ENCODE assay signal across 13 cellular contexts in the genomic region with DNA sequence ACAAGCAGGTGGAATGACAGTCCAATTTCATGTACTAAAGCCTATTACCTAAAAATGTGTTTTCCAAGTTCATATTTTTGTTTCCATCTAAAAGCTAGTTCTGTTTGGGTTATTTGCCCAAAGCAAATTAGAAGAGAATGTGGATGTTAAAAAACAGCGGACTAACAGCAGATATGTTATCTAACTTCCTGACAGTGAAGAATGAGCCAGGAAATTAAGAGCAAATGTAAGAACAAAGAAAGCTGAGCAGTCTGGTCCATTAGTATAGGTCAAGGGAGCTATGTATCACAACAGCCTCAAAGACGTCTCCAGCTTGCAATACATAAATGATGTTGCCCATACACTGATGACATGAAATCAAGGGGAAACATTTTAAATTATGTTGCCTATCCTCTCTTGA.
DNase-seq lines count a peak whose midpoint lies in the region; ATAC-seq and TF ChIP-seq lines count a peak whose summit lies in the region.
"Had no signal": no experiment of that assay in that cellular context is flagged by ENCODE, and none has a peak within 500 bp of the region (broad histone marks: within the 10 kb centered on the region; RNA-seq: fewer than 3 reads in every experiment).

No MANE protein-coding gene starts in this region.

- no peaks in the 10 kb centered on the region for H3K79me2 ChIP-seq in SK-N-SH (ENCODE audit: insufficient read depth)

- H3K27ac Mint-ChIP-seq in nephron (peak overlapping the region; percentile 51 to 86 (median 75)), immature natural killer cell (no peak overlapping the region)
- H3K27ac Mint-ChIP-seq: CD4-positive, CD25-positive, alpha-beta regulatory T cell; H9 had no signal

- no peak overlapping the region for H3K4me2 ChIP-seq in SK-N-SH

- POLR2A ChIA-PET in SK-N-SH (lab: Yijun Ruan, JAX): no interaction called here

- no peaks in the 10 kb centered on the region for H3K36me3 ChIP-seq in SK-N-SH (replicated peaks in 1 of 2; ENCODE audit: control insufficient read depth in 1 of 2, insufficient read depth in 2 of 2, low read length in 1 of 2)
- H3K36me3 ChIP-seq in aorta (ENCODE audit: control insufficient read depth in 1 of 2, insufficient read depth in 2 of 2, low read length in 1 of 2): no peaks in the 10 kb centered on the region
- H3K36me3 ChIP-seq: BE2C had no signal

- 19% methylated on average over 2 of the region's 2 CpGs for WGBS in SK-N-SH (ENCODE audit: low lambda C conversion rate)
- WGBS in aorta, 2 donors: 20 to 22% methylated on average over 2 of the region's 2 CpGs

- DNase-seq in SK-N-SH (peak; percentile 50), left kidney (ENCODE audit: low read depth, low spot score) (peak; percentile 26), aorta (no peak), posterior cingulate gyrus (no peak), immature natural killer cell (no peak)
- DNase-seq: ACHN; BE2C; C1 segment of cervical spinal cord; Caco-2; CD4-positive, CD25-positive, alpha-beta regulatory T cell; H9 had no signal

- H3K9me2 ChIP-seq in SK-N-SH: no peaks in the 10 kb centered on the region

- H3K9me3 ChIP-seq in SK-N-SH (no peaks in the 10 kb centered on the region), aorta (ENCODE audit: control insufficient read depth, low read length) (peaks cover 2% of the 10 kb centered on the region)
- H3K9me3 ChIP-seq: BE2C, Caco-2 had no signal

- H3K27me3 ChIP-seq in SK-N-SH (ENCODE audit: insufficient read depth): no peaks in the 10 kb centered on the region
- H3K27me3 ChIP-seq in aorta (ENCODE audit: control insufficient read depth in 1 of 2, insufficient read depth in 2 of 2, low read length in 1 of 2): no peaks in the 10 kb centered on the region
- H3K27me3 ChIP-seq: BE2C had no signal

- H3K4me1 ChIP-seq in SK-N-SH (ENCODE audit: control insufficient read depth in 1 of 2, insufficient read depth in 2 of 2, low read depth in 1 of 2, low read length in 1 of 2): peaks cover 0 to 8% of the 10 kb centered on the region in 2 experiments; a peak in 2 of 4 replicates
- H3K4me1 ChIP-seq in aorta (ENCODE audit: control insufficient read depth in 1 of 2, insufficient read depth in 2 of 2, low read length in 2 of 2): no peaks in the 10 kb centered on the region
- H3K4me1 ChIP-seq: Caco-2 had no signal

- TF ChIP-seq RAD21 in SK-N-SH (IDR thresholded peaks at IDR 0.05; ENCODE audit: low read length): no peak

- H3K4me1 Mint-ChIP-seq in nephron (peaks cover 17% of the 10 kb centered on the region), immature natural killer cell (no peaks in the 10 kb centered on the region)
- H3K4me1 Mint-ChIP-seq: CD4-positive, CD25-positive, alpha-beta regulatory T cell had no signal

- no peak for ATAC-seq in aorta (ENCODE audit: low FRiP score)
- ATAC-seq: HepG2 had no signal

- H2AFZ ChIP-seq in SK-N-SH (ENCODE audit: low read depth): no peak overlapping the region

- H3K27ac ChIP-seq in SK-N-SH (ENCODE audit: low read depth in 2 of 2, low read length in 1 of 2) (peak overlapping the region in 1 of 2 experiments; percentile 77; a peak in 2 of 4 replicates), aorta (ENCODE audit: low read depth in 1 of 2, low read length in 2 of 2) (no peak overlapping the region)

- no peak overlapping the region for H3K9ac ChIP-seq in SK-N-SH

- H3K4me3 ChIP-seq in SK-N-SH (ENCODE audit: low read depth in 2 of 2, low read length in 1 of 2) (no peak overlapping the region), aorta (ENCODE audit: low read length in 2 of 2) (no peak overlapping the region)

- CTCF ChIA-PET in SK-N-SH (lab: Yijun Ruan, JAX): interaction anchor here (1.0 kb wide), 2 partner anchors 23 to 93 kb away, joined by 3 to 5 read pairs; no protein-coding TSS in a partner anchor

- H3K9me3 Mint-ChIP-seq in nephron: no peaks in the 10 kb centered on the region
- peaks cover 0 to 7% (median 3%) of the 10 kb centered on the region in 6 donors for H3K9me3 Mint-ChIP-seq in immature natural killer cell

- intact Hi-C loops in aorta (cut with DNase I): no loop called here
- intact Hi-C loops in posterior cingulate gyrus (cut with DNase I): no loop called here

- TF ChIP-seq CTCF in SK-N-SH (IDR thresholded peaks at IDR 0.05) (no peak), nephron (IDR thresholded peaks at IDR 0.05; ENCODE audit: unreplicated experiment in 3 of 3) (no peak)

- no peaks in the 10 kb centered on the region for H4K20me1 ChIP-seq in SK-N-SH (ENCODE audit: insufficient read depth)

- no peaks in the 10 kb centered on the region for H3F3A ChIP-seq in SK-N-SH (replicated peaks; ENCODE audit: insufficient read depth)

- H3K27me3 Mint-ChIP-seq in nephron (ENCODE audit: low read depth): no peaks in the 10 kb centered on the region
- H3K27me3 Mint-ChIP-seq in immature natural killer cell (ENCODE audit: low read depth in 3 of 3): peaks cover 0 to 3% (median 0%) of the 10 kb centered on the region in 3 donors
- H3K27me3 Mint-ChIP-seq: CD4-positive, CD25-positive, alpha-beta regulatory T cell had no signal

- H3K4me3 Mint-ChIP-seq in nephron: peak overlapping the region in 1 of 3 experiments; percentile 27
- no peak overlapping the region for H3K4me3 Mint-ChIP-seq in immature natural killer cell
- H3K4me3 Mint-ChIP-seq: CD4-positive, CD25-positive, alpha-beta regulatory T cell; H9 had no signal

- H3K36me3 Mint-ChIP-seq in nephron (ENCODE audit: low read depth) (no peaks in the 10 kb centered on the region), immature natural killer cell (no peaks in the 10 kb centered on the region)
- H3K36me3 Mint-ChIP-seq: CD4-positive, CD25-positive, alpha-beta regulatory T cell had no signal

- TF ChIP-seq EP300 in SK-N-SH (IDR thresholded peaks at IDR 0.05; ENCODE audit: borderline replicate concordance in 1 of 2, low read depth in 1 of 2, low read length in 1 of 2): peak in 1 of 2 experiments; percentile 78; a peak in 2 of 4 replicates

TF ChIP-seq in SK-N-SH, 30 proteins besides CTCF, POLR2A, EP300 and RAD21:
- TF ChIP-seq GATA2 (CRISPR knock-in tag; IDR thresholded peaks at IDR 0.05) (peak; percentile 81), GABPA (IDR thresholded peaks at IDR 0.05; ENCODE audit: low read depth) (no peak), RCOR1 (IDR thresholded peaks at IDR 0.05; ENCODE audit: low read length) (peak; percentile 57; the same call in 1 of the 2 replicates), POLR2AphosphoS5 (IDR thresholded peaks at IDR 0.05; ENCODE audit: low read depth, low read length) (no peak), YY1 (IDR thresholded peaks at IDR 0.05; ENCODE audit: low read depth) (no peak), JUND (IDR thresholded peaks at IDR 0.05) (no peak), TCF12 (IDR thresholded peaks at IDR 0.05) (peak; percentile 30; the same call in 1 of the 2 replicates)
- TF ChIP-seq, protein P1, sequence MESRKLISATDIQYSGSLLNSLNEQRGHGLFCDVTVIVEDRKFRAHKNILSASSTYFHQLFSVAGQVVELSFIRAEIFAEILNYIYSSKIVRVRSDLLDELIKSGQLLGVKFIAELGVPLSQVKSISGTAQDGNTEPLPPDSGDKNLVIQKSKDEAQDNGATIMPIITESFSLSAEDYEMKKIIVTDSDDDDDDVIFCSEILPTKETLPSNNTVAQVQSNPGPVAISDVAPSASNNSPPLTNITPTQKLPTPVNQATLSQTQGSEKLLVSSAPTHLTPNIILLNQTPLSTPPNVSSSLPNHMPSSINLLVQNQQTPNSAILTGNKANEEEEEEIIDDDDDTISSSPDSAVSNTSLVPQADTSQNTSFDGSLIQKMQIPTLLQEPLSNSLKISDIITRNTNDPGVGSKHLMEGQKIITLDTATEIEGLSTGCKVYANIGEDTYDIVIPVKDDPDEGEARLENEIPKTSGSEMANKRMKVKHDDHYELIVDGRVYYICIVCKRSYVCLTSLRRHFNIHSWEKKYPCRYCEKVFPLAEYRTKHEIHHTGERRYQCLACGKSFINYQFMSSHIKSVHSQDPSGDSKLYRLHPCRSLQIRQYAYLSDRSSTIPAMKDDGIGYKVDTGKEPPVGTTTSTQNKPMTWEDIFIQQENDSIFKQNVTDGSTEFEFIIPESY (IDR thresholded peaks at IDR 0.05; ENCODE audit: borderline replicate concordance, low read depth): no peak

Comparison
In these comparisons a context has a peak if more than half of its experiments do, and no peak if none do; other contexts are left out.
1. DNase-seq: peak in SK-N-SH (single experiment) and left kidney (single experiment); none in aorta (0 of 2), posterior cingulate gyrus (0 of 10) and immature natural killer cell (0 of 3).
2. H3K27ac Mint-ChIP-seq: peak in nephron (3 of 3); none in immature natural killer cell (0 of 6).